Comparison of ENCODE assay signal across 8 cellular contexts in genomic region chr3:161220850-161221753, GRCh38. TPM values are rescaled to one million over a fixed set of nuclear protein-coding genes. Genes with fewer than 3 reads are reported as not detected.
DNase-seq lines count a peak whose midpoint lies in the region; ATAC-seq and TF ChIP-seq lines count a peak whose summit lies in the region.

NMD3 (plus strand) TSS chr3:161221311; CDS start chr3:161222014, 703 bp downstream.

- DNase-seq in NCI-H69 (lab: John Stamatoyannopoulos, UW): peak; percentile 95
- DNase-seq in activated CD4-positive, alpha-beta T cell treated with anti-CD3 and anti-CD28 coated beads, Interleukin-2, amount 50 U/mL, for 1 hour: peak; percentile 92
- DNase-seq in left lung: peak; percentile 96 to 97
- DNase-seq in stimulated activated CD4-positive, alpha-beta T cell treated with anti-CD3 and anti-CD28 coated beads, Interleukin-2, amount 100 ng/mL, for 48 hours: peak; percentile 90

- intact Hi-C loops in dendritic cell treated with granulocyte-macrophage colony-stimulating factor and Interleukin-4, amounts not matched to agents 40 ng/mL and 50 ng/mL, for 4 days (cut with micrococcal nuclease): loop anchor here (2.0 to 10.0 kb wide), 7 partner anchors 116 to 819 kb away; partner anchors contain the start of genes B3GALNT1, KPNA4 and PPM1L
- intact Hi-C loops in left lung (cut with DNase I): no loop called here

- H3K4me3 Mint-ChIP-seq in dendritic cell treated with granulocyte-macrophage colony-stimulating factor and Interleukin-4, amounts not matched to agents 40 ng/mL and 50 ng/mL, for 4 days: peak within 1 kb of the TSS; percentile 86

- peaks cover 37% of the 10 kb centered on the region for H4K20me1 ChIP-seq in BLaER1

- peak within 1 kb of the TSS; percentile 97 for H3K9ac ChIP-seq in BLaER1

- H3K27ac ChIP-seq in BLaER1 (peak within 1 kb of the TSS; percentile 95), left lung (peak within 1 kb of the TSS; percentile 93)

- peaks cover 12% of the 10 kb centered on the region for H3K4me1 Mint-ChIP-seq in dendritic cell treated with granulocyte-macrophage colony-stimulating factor and Interleukin-4, amounts not matched to agents 40 ng/mL and 50 ng/mL, for 4 days (ENCODE audit: low read depth)

- peaks cover 22% of the 10 kb centered on the region for H3K36me3 Mint-ChIP-seq in dendritic cell treated with granulocyte-macrophage colony-stimulating factor and Interleukin-4, amounts not matched to agents 40 ng/mL and 50 ng/mL, for 4 days (ENCODE audit: low read depth)

- no peak for TF ChIP-seq CTCF in left lung (IDR thresholded peaks at IDR 0.05)

- ATAC-seq in GM19328 (IDR thresholded peaks at IDR 0.05; ENCODE audit: unreplicated experiment): peak; percentile 98
- peak; percentile 99 for ATAC-seq in HG03520 (IDR thresholded peaks at IDR 0.05; ENCODE audit: unreplicated experiment)
- ATAC-seq in left lung: peak; percentile 97

- H3K36me3 ChIP-seq in BLaER1: peaks cover 16% of the 10 kb centered on the region
- peaks cover 0 to 15% of the 10 kb centered on the region in 2 donors for H3K36me3 ChIP-seq in left lung

- H3K4me1 ChIP-seq in BLaER1 (peaks cover 37% of the 10 kb centered on the region), left lung (peaks cover 8 to 34% of the 10 kb centered on the region in 2 donors)

- no peaks in the 10 kb centered on the region for H3K9me3 Mint-ChIP-seq in dendritic cell treated with granulocyte-macrophage colony-stimulating factor and Interleukin-4, amounts not matched to agents 40 ng/mL and 50 ng/mL, for 4 days

- H3K4me3 ChIP-seq in BLaER1 (peak within 1 kb of the TSS; percentile 97), left lung (peak within 1 kb of the TSS; percentile 91 to 92)

- peak within 1 kb of the TSS; percentile 92 for H3K27ac Mint-ChIP-seq in dendritic cell treated with granulocyte-macrophage colony-stimulating factor and Interleukin-4, amounts not matched to agents 40 ng/mL and 50 ng/mL, for 4 days

- peak within 1 kb of the TSS; percentile 77 for H3K4me2 ChIP-seq in BLaER1

- H3K27me3 ChIP-seq in BLaER1 (no peaks in the 10 kb centered on the region), left lung (no peaks in the 10 kb centered on the region)

- peaks cover 2% of the 10 kb centered on the region for H3K27me3 Mint-ChIP-seq in dendritic cell treated with granulocyte-macrophage colony-stimulating factor and Interleukin-4, amounts not matched to agents 40 ng/mL and 50 ng/mL, for 4 days

- H3K9me3 ChIP-seq in BLaER1 (no peaks in the 10 kb centered on the region), left lung (no peaks in the 10 kb centered on the region)

RNA-seq across cellular contexts. Expression of gene NMD3, which starts in this region (rescaled TPM):
- total RNA-seq in left lung: 10 to 100 TPM; 44.8 to 46.4 TPM

Comparison
In these comparisons a context has a peak if more than half of its experiments do, and no peak if none do; other contexts are left out.
1. Peak in every context shown above with its lines: DNase-seq, ATAC-seq, H3K4me3 ChIP-seq and H3K27ac ChIP-seq.